Comparison of ENCODE assay signal across 8 cellular contexts in genomic region chr11:111977141-111978027, GRCh38. TPM values are rescaled to one million over a fixed set of nuclear protein-coding genes. Genes with fewer than 3 reads are reported as not detected.
A peak's percentile ranks its signal among the peaks of the same experiment; 100 is the strongest.
DNase-seq lines count a peak whose midpoint lies in the region; ATAC-seq and TF ChIP-seq lines count a peak whose summit lies in the region.

No MANE protein-coding gene starts in this region.

- H2AFZ ChIP-seq in GM23248, result peak overlapping the region; percentile 94

- ATAC-seq in lower lobe of right lung (peak; percentile 80 to 84), GM19455 (IDR thresholded peaks at IDR 0.05; ENCODE audit: unreplicated experiment) (no peak), GM21390 (IDR thresholded peaks at IDR 0.05; ENCODE audit: unreplicated experiment) (no peak)
- ATAC-seq in stimulated activated memory B cell treated with anti-CD40 and anti-IgM and Interleukin-4, amounts not matched to agents 10 μg/mL and 1 μg/mL and 100 μg/mL, for 72 hours, result peak; percentile 73

- H3K9me3 ChIP-seq in GM23248 (ENCODE audit: low read depth) (no peaks in the 10 kb centered on the region), lower lobe of right lung (no peaks in the 10 kb centered on the region)
- no peaks in the 10 kb centered on the region for H3K9me3 ChIP-seq in effector memory CD4-positive, alpha-beta T cell (ENCODE audit: control insufficient read depth, low read length)

- H3K27ac ChIP-seq in GM23248 (peak overlapping the region; percentile 62), VCaP (peak overlapping the region; percentile 91), lower lobe of right lung (peak overlapping the region; percentile 75)
- H3K27ac ChIP-seq in effector memory CD4-positive, alpha-beta T cell (ENCODE audit: insufficient read depth, low read length, poor library complexity, severe bottlenecking), result no peak overlapping the region

- H3K4me3 Mint-ChIP-seq in stimulated activated memory B cell treated with anti-CD40 and anti-IgM and Interleukin-4, amounts not matched to agents 10 μg/mL and 1 μg/mL and 100 μg/mL, for 72 hours, result peak overlapping the region; percentile 70

- peaks cover 42% of the 10 kb centered on the region for H3K27me3 Mint-ChIP-seq in stimulated activated memory B cell treated with anti-CD40 and anti-IgM and Interleukin-4, amounts not matched to agents 10 μg/mL and 1 μg/mL and 100 μg/mL, for 72 hours

- TF ChIP-seq CTCF in AG10803 (conservative IDR thresholded peaks at IDR 0.05; ENCODE audit: low read length) (no peak), VCaP (conservative IDR thresholded peaks at IDR 0.05) (no peak), lower lobe of right lung (IDR thresholded peaks at IDR 0.05) (no peak)

- no peaks in the 10 kb centered on the region for H3K36me3 Mint-ChIP-seq in stimulated activated memory B cell treated with anti-CD40 and anti-IgM and Interleukin-4, amounts not matched to agents 10 μg/mL and 1 μg/mL and 100 μg/mL, for 72 hours

- peak overlapping the region; percentile 88 for H3K9ac ChIP-seq in GM23248

- peak overlapping the region; percentile 96 for H3K4me2 ChIP-seq in GM23248 (ENCODE audit: unreplicated experiment)

- peaks cover 11% of the 10 kb centered on the region for H3K4me1 ChIP-seq in GM23248 (ENCODE audit: insufficient read depth)
- peaks cover 4% of the 10 kb centered on the region for H3K4me1 ChIP-seq in effector memory CD4-positive, alpha-beta T cell (ENCODE audit: control insufficient read depth, insufficient read depth, low read length, poor library complexity, severe bottlenecking)
- H3K4me1 ChIP-seq in lower lobe of right lung, result peaks cover 33% of the 10 kb centered on the region

- peaks cover 13% of the 10 kb centered on the region for H3K4me1 Mint-ChIP-seq in stimulated activated memory B cell treated with anti-CD40 and anti-IgM and Interleukin-4, amounts not matched to agents 10 μg/mL and 1 μg/mL and 100 μg/mL, for 72 hours

- no peaks in the 10 kb centered on the region for H3K9me3 Mint-ChIP-seq in stimulated activated memory B cell treated with anti-CD40 and anti-IgM and Interleukin-4, amounts not matched to agents 10 μg/mL and 1 μg/mL and 100 μg/mL, for 72 hours

- H3K27me3 ChIP-seq in GM23248 (replicated peaks; ENCODE audit: insufficient read depth) (no peaks in the 10 kb centered on the region), lower lobe of right lung (ENCODE audit: low read depth) (no peaks in the 10 kb centered on the region)
- H3K27me3 ChIP-seq in effector memory CD4-positive, alpha-beta T cell (replicated peaks; ENCODE audit: control insufficient read depth, insufficient read depth, low read length, poor library complexity, severe bottlenecking), result peaks cover 9% of the 10 kb centered on the region

- in situ Hi-C loops in GM23248 (cut with MboI), result no loop called here

- no peaks in the 10 kb centered on the region for H3K9me2 ChIP-seq in GM23248 (ENCODE audit: insufficient read depth)

- H3F3A ChIP-seq in GM23248 (ENCODE audit: insufficient read depth), result peaks cover 30% of the 10 kb centered on the region

- 1 to 2% methylated on average over 44 to 67 of the region's 67 CpGs for whole genome bisulfite sequencing in GM23248 (ENCODE audit: low coverage in 1 of 2, low lambda C conversion rate in 2 of 2, missing lambda C conversion rate in 2 of 2), 2 experiments

- H3K79me2 ChIP-seq in GM23248 (ENCODE audit: insufficient read depth), result peaks cover 24% of the 10 kb centered on the region

- H3K36me3 ChIP-seq in GM23248 (ENCODE audit: low read depth) (peaks cover 7% of the 10 kb centered on the region; the same call in 1 of the 2 replicates), lower lobe of right lung (peaks cover under 1% of the 10 kb centered on the region)
- H3K36me3 ChIP-seq in effector memory CD4-positive, alpha-beta T cell (ENCODE audit: control insufficient read depth, insufficient read depth, low read length), result no peaks in the 10 kb centered on the region

- DNase-seq in AG10803 (ENCODE audit: low read depth) (peak; percentile 34), GM23248 (peak; percentile 78), lower lobe of right lung (peak; percentile 73)
- no peak for DNase-seq in effector memory CD4-positive, alpha-beta T cell

- no peak overlapping the region for H3K27ac Mint-ChIP-seq in stimulated activated memory B cell treated with anti-CD40 and anti-IgM and Interleukin-4, amounts not matched to agents 10 μg/mL and 1 μg/mL and 100 μg/mL, for 72 hours

- intact Hi-C loops in lower lobe of right lung (cut with DNase I), result no loop called here

- H3K4me3 ChIP-seq in AG10803 (ENCODE audit: low read length) (peak overlapping the region; percentile 87), GM23248 (peak overlapping the region; percentile 100), lower lobe of right lung (peak overlapping the region; percentile 69)
- H3K4me3 ChIP-seq in effector memory CD4-positive, alpha-beta T cell (ENCODE audit: insufficient read depth, low read depth, low read length, poor library complexity, severe bottlenecking), result peak overlapping the region; percentile 46

- H4K20me1 ChIP-seq in GM23248 (ENCODE audit: insufficient read depth), result no peaks in the 10 kb centered on the region

RNA-seq across cellular contexts. Expression of gene DIXDC1, which starts 40.2 kb away (rescaled TPM):
- 22.7 and 22.9 TPM in 2 replicates for total RNA-seq in GM23248 (2014; rRNA removed; shearing (Covaris generic))
- polyA plus RNA-seq in GM23248 (2016; fragmentation: Nextera tagmentation; extraction: Ambion mirVana), result 10.4 and 10.8 TPM in 2 replicates
- 13.2 TPM for total RNA-seq in lower lobe of right lung

RNA-seq across cellular contexts. Expression of gene DLAT, which starts 47.8 kb away (rescaled TPM):
- total RNA-seq in GM23248 (2014; rRNA removed; shearing (Covaris generic)), result 32.3 and 35.7 TPM in 2 replicates
- 33.4 and 36.0 TPM in 2 replicates for polyA plus RNA-seq in GM23248 (2016; fragmentation: Nextera tagmentation; extraction: Ambion mirVana)
- total RNA-seq in lower lobe of right lung, result 26.1 TPM

RNA-seq across cellular contexts. Expression of gene C11orf52, which starts 58.7 kb away (rescaled TPM):
- 2.1 and 3.5 TPM in 2 replicates for total RNA-seq in GM23248 (2014; rRNA removed; shearing (Covaris generic))
- 0.78 and 1.2 TPM in 2 replicates for polyA plus RNA-seq in GM23248 (2016; fragmentation: Nextera tagmentation; extraction: Ambion mirVana)
- total RNA-seq in lower lobe of right lung, result 14.6 TPM

Comparison
In these comparisons a context has a peak if more than half of its experiments do, and no peak if none do; other contexts are left out.
1. DNase-seq: peak in AG10803 (single experiment), GM23248 (single experiment) and lower lobe of right lung (single experiment); none in effector memory CD4-positive, alpha-beta T cell (0 of 3).
2. H3K4me3 ChIP-seq: peak in every context shown above with its lines; median percentile 100 in GM23248; 87 in AG10803; 69 in lower lobe of right lung; 46 in effector memory CD4-positive, alpha-beta T cell.
3. ATAC-seq: peak in lower lobe of right lung (2 of 2) and stimulated activated memory B cell treated with anti-CD40 and anti-IgM and Interleukin-4, amounts not matched to agents 10 μg/mL and 1 μg/mL and 100 μg/mL, for 72 hours (single experiment); none in GM19455 (single experiment) and GM21390 (single experiment).